19 cellular contexts compared by ENCODE assay signal in the genomic region with DNA sequence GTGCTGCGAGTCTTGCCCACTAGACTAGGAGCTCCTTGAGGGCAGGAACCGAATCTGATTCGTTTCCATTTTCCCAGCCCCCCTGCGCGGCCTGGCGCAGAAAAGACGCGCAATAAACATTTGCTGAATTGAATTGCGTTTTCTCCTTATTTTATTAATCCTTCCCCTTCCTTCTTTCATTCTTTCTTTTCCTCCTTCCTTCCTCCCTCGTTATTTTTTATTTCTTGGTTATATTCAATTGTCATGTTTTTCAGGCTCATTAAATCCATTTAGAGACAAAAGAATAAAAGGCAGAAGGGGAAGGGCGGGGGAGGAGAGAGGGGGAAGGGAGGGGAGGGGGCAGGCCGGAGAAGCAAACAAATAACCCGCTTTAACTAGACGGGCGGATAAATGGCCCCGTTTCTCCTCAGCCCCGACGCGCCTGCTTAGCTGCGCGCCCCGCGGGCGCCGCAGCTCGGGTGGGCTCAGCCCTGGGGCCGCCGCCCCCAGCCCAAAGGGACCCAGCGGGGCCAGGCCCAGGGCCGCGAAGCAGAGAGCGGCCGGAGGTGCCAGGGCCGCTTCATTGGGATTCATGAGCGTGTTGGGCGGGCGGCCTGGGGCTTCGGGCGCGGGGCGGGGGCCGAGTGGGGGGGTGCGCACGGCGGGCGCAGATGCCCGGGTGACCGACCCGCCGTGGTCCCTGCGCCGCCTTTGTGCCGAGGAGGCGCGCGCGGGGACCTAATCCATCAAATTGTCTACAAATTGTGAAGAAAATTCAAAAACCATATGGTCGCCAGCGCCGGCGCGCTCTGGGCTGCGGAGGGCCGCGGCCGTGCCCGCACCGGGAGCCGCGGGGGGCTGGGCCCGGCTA. TPM values are rescaled to one million over a fixed set of nuclear protein-coding genes. Genes with fewer than 3 reads are reported as not detected.
A peak's percentile ranks its signal among the peaks of the same experiment; 100 is the strongest.
DNase-seq lines count a peak whose midpoint lies in the region; ATAC-seq, FAIRE-seq and TF ChIP-seq lines count a peak whose summit lies in the region.
"Had no signal": no experiment of that assay in that cellular context is flagged by ENCODE, and none has a peak within 500 bp of the region (broad histone marks: within the 10 kb centered on the region; RNA-seq: fewer than 3 reads in every experiment).

No MANE protein-coding gene starts in this region.

- TF ChIP-seq CTCF in GM10266 (IDR thresholded peaks at IDR 0.05; ENCODE audit: control insufficient read depth, insufficient read depth, low read depth, missing control alignments) (no peak), H1 (IDR thresholded peaks at IDR 0.05; ENCODE audit: control extremely low read depth in 1 of 3, insufficient read depth in 1 of 3, low read depth in 1 of 3, low read length in 3 of 3) (no peak), psoas muscle (IDR thresholded peaks at IDR 0.05) (no peak)

- H3K79me2 ChIP-seq in H1 (ENCODE audit: control insufficient read depth in 1 of 2, insufficient read depth in 2 of 2, low read length in 2 of 2), result no peaks in the 10 kb centered on the region

- no peak overlapping the region for H3K4ac ChIP-seq in H1 (replicated peaks; ENCODE audit: insufficient read length, low read depth, low read length)

- no peak overlapping the region for H4K91ac ChIP-seq in H1 (replicated peaks; ENCODE audit: insufficient read length, low read length)

- H3K4me2 ChIP-seq in H1 (ENCODE audit: insufficient read depth in 1 of 2, low read depth in 2 of 2, low read length in 2 of 2), result peak overlapping the region; percentile 12 to 16; a peak in 3 of 4 replicates

- no peak overlapping the region for H4K5ac ChIP-seq in H1 (ENCODE audit: insufficient read length, low read depth, low read length)

- intact Hi-C loops in psoas muscle (cut with DNase I) (no loop called here), head of caudate nucleus (cut with DNase I) (no loop called here)

- H3K9me3 ChIP-seq in H1 (ENCODE audit: insufficient read depth in 2 of 2, low read depth in 1 of 2, low read length in 1 of 2), result 0 out of 4 replicates have a peak, but pooled peaks cover 0 to 4% of the 10 kb centered on the region in 2 experiments
- no peaks in the 10 kb centered on the region for H3K9me3 ChIP-seq in psoas muscle

- no peak overlapping the region for H3K14ac ChIP-seq in H1 (ENCODE audit: insufficient read length)

- H3K27me3 ChIP-seq in H1 (replicated peaks in 1 of 4; ENCODE audit: control insufficient read depth in 3 of 4, extremely low read depth in 1 of 4, insufficient read depth in 3 of 4, low read length in 3 of 4) (peaks cover 96 to 100% (median 100%) of the 10 kb centered on the region in 4 experiments), psoas muscle (ENCODE audit: insufficient read depth in 3 of 3, low read length in 2 of 3) (peaks cover 0 to 39% (median 4%) of the 10 kb centered on the region in 3 donors)

- TF ChIP-seq RAD21 in H1 (IDR thresholded peaks at IDR 0.05 in 1 of 2, conservative IDR thresholded peaks at IDR 0.05 in 1 of 2; ENCODE audit: low read depth in 2 of 2, low read length in 2 of 2), result no peak

- H2BK12ac ChIP-seq in H1 (ENCODE audit: low read depth, low read length), result peak overlapping the region; percentile 29; the same call in 1 of the 2 replicates

- H4K8ac ChIP-seq in H1 (ENCODE audit: extremely low read depth, insufficient read depth, low read length), result peak overlapping the region; percentile 71; the same call in 1 of the 2 replicates

- H3K27ac ChIP-seq in H1 (ENCODE audit: low read depth, low read length) (no peak overlapping the region), psoas muscle (peak overlapping the region; percentile 96)

- H2BK20ac ChIP-seq in H1 (ENCODE audit: low read length), result no peak overlapping the region

- no peak overlapping the region for H2AK5ac ChIP-seq in H1 (ENCODE audit: low read depth, low read length)

- H2BK15ac ChIP-seq in H1 (ENCODE audit: low read length), result no peak overlapping the region

- POLR2A ChIA-PET in H1 (lab: Charles Lee; ENCODE audit: partially characterized antibody), result interaction anchor here (1.4 kb wide), 2 partner anchors 11 to 60 kb away, joined by 3 read pairs; no protein-coding TSS in a partner anchor

- no peak overlapping the region for H2AFZ ChIP-seq in H1 (ENCODE audit: low read length)

- H3K18ac ChIP-seq in H1 (ENCODE audit: extremely low read depth, low read length), result no peak overlapping the region

- peaks cover 33 to 48% of the 10 kb centered on the region in 2 experiments for H4K20me1 ChIP-seq in H1 (replicated peaks in 1 of 2; ENCODE audit: control insufficient read depth in 1 of 2, insufficient read depth in 2 of 2, low read length in 2 of 2)

- H3K23me2 ChIP-seq in H1 (ENCODE audit: low read depth, low read length), result no peaks in the 10 kb centered on the region; the same call in 1 of the 2 replicates

- H3K4me1 ChIP-seq in H1 (replicated peaks in 1 of 4; ENCODE audit: control insufficient read depth in 3 of 4, insufficient read depth in 4 of 4, low read length in 3 of 4) (peaks cover 0 to 14% (median 9%) of the 10 kb centered on the region in 4 experiments; a peak in 5 of 7 replicates), psoas muscle (peaks cover 17% of the 10 kb centered on the region)

- no peak for ATAC-seq in psoas muscle
- no peak for ATAC-seq in GM19397 (IDR thresholded peaks at IDR 0.05; ENCODE audit: unreplicated experiment)
- ATAC-seq: activated CD4-positive, CD25-positive, alpha-beta regulatory T cell treated with anti-CD3 and anti-CD28 coated beads, Interleukin-2, amount 50 U/mL, for 24 hours had no signal

- FAIRE-seq in H1 (lab: Jason Lieb, UNC), result no peak
- FAIRE-seq: endothelial cell of umbilical vein, GM18507, GM19239, islet of Langerhans had no signal

- H3K4me3 ChIP-seq in H1 (ENCODE audit: extremely low read depth in 1 of 4, insufficient read depth in 2 of 4, low read depth in 3 of 4, low read length in 4 of 4) (peak overlapping the region in 1 of 4 experiments; percentile 16; a peak in 1 of 8 replicates), psoas muscle (peak overlapping the region; percentile 86)

- CTCF ChIA-PET in H1 (lab: Charles Lee; ENCODE audit: partially characterized antibody), result interaction anchor here (0.9 to 8.1 kb wide), 7 partner anchors 10 to 220 kb away, joined by 3 to 113 read pairs (median 5); no protein-coding TSS in a partner anchor

- no peaks in the 10 kb centered on the region; the same call in 1 of the 2 replicates for H3K79me1 ChIP-seq in H1 (ENCODE audit: low read depth, low read length)

- no peak for TF ChIP-seq EP300 in H1 (IDR thresholded peaks at IDR 0.05; ENCODE audit: borderline replicate concordance in 1 of 2, low read depth in 2 of 2, low read length in 2 of 2)

- H3K36me3 ChIP-seq in H1 (ENCODE audit: control insufficient read depth in 2 of 4, insufficient read depth in 4 of 4, low read length in 3 of 4) (peaks cover 0 to 6% (median 0%) of the 10 kb centered on the region in 4 experiments; a peak in 1 of 8 replicates), psoas muscle (ENCODE audit: insufficient read depth in 1 of 2, low read depth in 1 of 2) (no peaks in the 10 kb centered on the region)

- H3K9ac ChIP-seq in H1 (replicated peaks in 1 of 4; ENCODE audit: extremely low read depth in 1 of 4, low read depth in 3 of 4, low read length in 3 of 4), result no peak overlapping the region

- 5% methylated on average over 43 of the region's 71 CpGs; no CpG with 5 or more reads in 1 of the 2 experiments for WGBS in H1 (ENCODE audit: extremely low coverage in 1 of 2, insufficient coverage in 1 of 2, insufficient read length in 1 of 2, insufficient replicate concordance in 2 of 2, low coverage in 1 of 2, low lambda C conversion rate in 2 of 2, missing lambda C conversion rate in 1 of 2), 2 experiments
- WGBS in psoas muscle, 3 donors, result 9 to 14% (median 10%) methylated on average over 56 to 71 of the region's 71 CpGs

- TF ChIP-seq POLR2A in H1 (IDR thresholded peaks at IDR 0.05; ENCODE audit: control extremely low read depth in 1 of 2, low read depth in 2 of 2, low read length in 2 of 2), result no peak

- H3K56ac ChIP-seq in H1 (replicated peaks; ENCODE audit: insufficient read length, low read depth, low read length), result no peak overlapping the region

- H2BK120ac ChIP-seq in H1 (replicated peaks; ENCODE audit: low read depth, low read length), result no peak overlapping the region

- H2BK5ac ChIP-seq in H1 (ENCODE audit: low read depth, low read length), result no peak overlapping the region

- DNase-seq in NCI-H82 (lab: John Stamatoyannopoulos, UW) (peak; percentile 30), NCI-H82 treated with DMSO at 0.1 percent for 48 hours (lab: John Stamatoyannopoulos, UW; ENCODE audit: unreplicated experiment) (no peak), GM10266 (ENCODE audit: extremely low spot score) (peak; percentile 20), H1 (ENCODE audit: low read depth in 1 of 2, low spot score in 2 of 2) (no peak), psoas muscle (no peak), head of caudate nucleus (no peak), DMS 273 (lab: John Stamatoyannopoulos, UW; ENCODE audit: unreplicated experiment) (no peak)
- DNase-seq: activated CD8-positive, alpha-beta memory T cell treated with anti-CD3 and anti-CD28 coated beads, Interleukin-2, amount 50 U/mL, for 4 hours; cerebellar nuclear complex; NCI-H226; trophoblast cell had no signal

- H3K23ac ChIP-seq in H1 (ENCODE audit: insufficient read length), result no peak overlapping the region

TF ChIP-seq in H1, 55 proteins besides CTCF, POLR2A, EP300 and RAD21:
- TF ChIP-seq RBBP5 (IDR thresholded peaks at IDR 0.05; ENCODE audit: borderline replicate concordance, low read depth, low read length) (no peak), CTBP2 (IDR thresholded peaks at IDR 0.05; ENCODE audit: borderline replicate concordance, insufficient read depth, insufficient read length, low read length) (peak; percentile 1), HDAC6 (IDR thresholded peaks at IDR 0.05; ENCODE audit: low read depth, low read length) (no peak)
TF ChIP-seq in H1: peak in this region for 1.

RNA-seq across cellular contexts. Expression of gene LBX1, which starts 5.0 kb away (rescaled TPM):
- total RNA-seq in H1 (2021; fragmentation: NEBNext Ultra II Directional; extraction: Animal tissue kit (Norgen Biotek cat#: 25700)), result not detected in 2 replicates
- not detected in 2 replicates for polyA plus RNA-seq in H1 (2011; rRNA removed)
- polyA plus RNA-seq in H1 (2011; cell fraction: cytosol; rRNA removed), result not detected
- not detected for polyA plus RNA-seq in H1 (2011; cell fraction: nucleus; rRNA removed)
- not detected in 4 replicates for polyA plus RNA-seq in H1 (2012, experiment 1 of 2)
- not detected for polyA plus RNA-seq in H1 (2012, experiment 2 of 2)
- polyA plus RNA-seq in H1 (2013, experiment 1 of 2), result not detected
- not detected for polyA plus RNA-seq in H1 (2013, experiment 2 of 2)
- polyA minus RNA-seq in H1 (2011; rRNA and poly(A)+ RNA removed), result not detected in 2 replicates
- not detected for polyA minus RNA-seq in H1 (2011; cell fraction: cytosol; rRNA and poly(A)+ RNA removed)
- not detected for polyA minus RNA-seq in H1 (2011; cell fraction: nucleus; rRNA and poly(A)+ RNA removed)
- 10 to 100 TPM in 1 of 4 donors, 1 to 10 TPM in 3; 6.2 to 12.3 (median 7.5) TPM for total RNA-seq in psoas muscle
- polyA plus RNA-seq in psoas muscle, result 1 to 10 TPM; 1.8 to 7.9 (median 4.9) TPM
- total RNA-seq: A673, endothelial cell of umbilical vein, progenitor cell of endocrine pancreas had no signal
- polyA plus RNA-seq: endothelial cell of umbilical vein had no signal

Comparison
In these comparisons a context has a peak if more than half of its experiments do, and no peak if none do; other contexts are left out.
1. DNase-seq: peak in NCI-H82 (single experiment) and GM10266 (single experiment); none in NCI-H82 treated with DMSO at 0.1 percent for 48 hours (single experiment), H1 (0 of 2), psoas muscle (0 of 2), head of caudate nucleus (0 of 42) and DMS 273 (single experiment).